In the genomic region with DNA sequence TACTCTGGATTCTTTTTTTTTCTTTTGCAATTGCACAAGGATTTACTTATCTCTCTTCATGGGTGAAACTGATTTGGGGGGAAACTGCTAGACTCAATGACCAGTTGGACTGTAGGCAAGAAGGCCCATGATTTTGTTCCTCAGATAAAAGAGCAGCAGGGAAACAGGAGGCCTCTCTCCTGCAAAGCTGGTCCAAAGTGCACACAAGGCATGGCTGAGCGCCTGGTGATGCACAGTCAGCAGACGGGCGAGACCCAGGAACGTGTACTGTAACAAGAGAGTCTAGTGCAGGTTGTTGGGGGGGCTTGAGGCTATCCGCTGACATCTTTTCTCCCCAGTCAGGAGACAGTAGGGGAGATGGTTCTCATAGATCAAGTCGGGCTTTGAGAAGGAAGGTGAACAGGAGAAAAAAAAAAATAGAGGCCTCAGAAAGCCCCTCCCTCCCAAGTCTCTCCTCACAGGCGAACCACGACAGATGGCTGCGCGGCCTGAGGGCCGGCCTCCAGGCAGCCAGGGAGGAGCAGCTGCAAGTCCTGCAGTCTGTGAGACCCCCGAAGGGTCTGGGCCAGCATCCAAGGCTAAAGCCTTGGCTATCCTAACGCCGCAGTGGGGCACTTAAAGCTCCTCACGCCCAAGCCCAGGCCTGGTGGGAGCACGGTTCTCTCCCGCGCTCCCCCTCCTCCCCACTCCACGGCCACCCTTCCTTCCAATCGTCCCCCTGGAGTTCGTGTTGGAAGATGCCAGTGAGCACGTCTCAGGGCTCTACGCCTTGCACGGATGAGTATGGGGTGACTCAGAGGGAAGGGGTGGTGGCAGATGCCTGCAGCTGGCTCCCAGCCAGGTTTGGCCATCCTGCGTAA, we compare ENCODE assay signal across 10 cellular contexts.
DNase-seq lines count a peak whose midpoint lies in the region; ATAC-seq and TF ChIP-seq lines count a peak whose summit lies in the region.
"Had no signal": no experiment of that assay in that cellular context is flagged by ENCODE, and none has a peak within 500 bp of the region (broad histone marks: within the 10 kb centered on the region; RNA-seq: fewer than 3 reads in every experiment).

No MANE protein-coding gene starts in this region.

- no peak for TF ChIP-seq CTCF in lower lobe of right lung (IDR thresholded peaks at IDR 0.05)

- DNase-seq in COLO668 (lab: John Stamatoyannopoulos, UW; ENCODE audit: unreplicated experiment), result peak; percentile 35
- peak; percentile 43 for DNase-seq in HuH-7.5 (ENCODE audit: low spot score)
- DNase-seq in astrocyte of the hippocampus (ENCODE audit: low read depth, low spot score), result peak; percentile 53
- peak; percentile 48 for DNase-seq in lower lobe of right lung
- no peak for DNase-seq in activated gamma-delta T cell (lab: John Stamatoyannopoulos, UW)
- no peak for DNase-seq in T-helper 2 cell treated with Interferon-gamma antibody and Interleukin-4, amounts not matched to agents 5 μg/mL and 100 μg/mL, for 36 hours (ENCODE audit: low spot score)

- no peak overlapping the region for H3K27ac ChIP-seq in lower lobe of right lung
- H3K27ac ChIP-seq: epithelial cell of prostate had no signal

- H3K4me1 ChIP-seq in lower lobe of right lung, result peaks cover 19% of the 10 kb centered on the region

- intact Hi-C loops in lower lobe of right lung (cut with DNase I), result no loop called here

- no peaks in the 10 kb centered on the region for H3K4me1 Mint-ChIP-seq in T-helper 2 cell treated with Interferon-gamma antibody and Interleukin-4, amounts not matched to agents 5 μg/mL and 100 μg/mL, for 36 hours (ENCODE audit: low read depth)

- H3K36me3 Mint-ChIP-seq in T-helper 2 cell treated with Interferon-gamma antibody and Interleukin-4, amounts not matched to agents 5 μg/mL and 100 μg/mL, for 36 hours (ENCODE audit: low read depth), result no peaks in the 10 kb centered on the region

- H3K4me3 ChIP-seq in lower lobe of right lung, result no peak overlapping the region

- no peak for ATAC-seq in lower lobe of right lung
- no peak for ATAC-seq in HG02571 (IDR thresholded peaks at IDR 0.05; ENCODE audit: unreplicated experiment)
- no peak for ATAC-seq in HG03520 (IDR thresholded peaks at IDR 0.05; ENCODE audit: unreplicated experiment)

- no peaks in the 10 kb centered on the region for H3K36me3 ChIP-seq in lower lobe of right lung

- no peaks in the 10 kb centered on the region for H3K27me3 ChIP-seq in lower lobe of right lung (ENCODE audit: low read depth)

- no peaks in the 10 kb centered on the region for H3K9me3 ChIP-seq in lower lobe of right lung

- H3K4me3 Mint-ChIP-seq in T-helper 2 cell treated with Interferon-gamma antibody and Interleukin-4, amounts not matched to agents 5 μg/mL and 100 μg/mL, for 36 hours, result no peak overlapping the region
- H3K4me3 Mint-ChIP-seq: activated naive CD4-positive, alpha-beta T cell treated with anti-CD3 and anti-CD28 coated beads, Interleukin-2, amount 50 U/mL, for 24 hours had no signal

- no peak overlapping the region for H3K27ac Mint-ChIP-seq in T-helper 2 cell treated with Interferon-gamma antibody and Interleukin-4, amounts not matched to agents 5 μg/mL and 100 μg/mL, for 36 hours
- H3K27ac Mint-ChIP-seq: activated naive CD4-positive, alpha-beta T cell treated with anti-CD3 and anti-CD28 coated beads, Interleukin-2, amount 50 U/mL, for 24 hours had no signal

- H3K27me3 Mint-ChIP-seq in T-helper 2 cell treated with Interferon-gamma antibody and Interleukin-4, amounts not matched to agents 5 μg/mL and 100 μg/mL, for 36 hours (ENCODE audit: low read depth), result no peaks in the 10 kb centered on the region
- H3K27me3 Mint-ChIP-seq: activated naive CD4-positive, alpha-beta T cell treated with anti-CD3 and anti-CD28 coated beads, Interleukin-2, amount 50 U/mL, for 24 hours had no signal

- H3K9me3 Mint-ChIP-seq in T-helper 2 cell treated with Interferon-gamma antibody and Interleukin-4, amounts not matched to agents 5 μg/mL and 100 μg/mL, for 36 hours, result no peaks in the 10 kb centered on the region
- H3K9me3 Mint-ChIP-seq: activated naive CD4-positive, alpha-beta T cell treated with anti-CD3 and anti-CD28 coated beads, Interleukin-2, amount 50 U/mL, for 24 hours had no signal

Comparison
In these comparisons a context has a peak if more than half of its experiments do, and no peak if none do; other contexts are left out.
1. DNase-seq: peak in COLO668 (single experiment), HuH-7.5 (single experiment), astrocyte of the hippocampus (single experiment) and lower lobe of right lung (single experiment); none in activated gamma-delta T cell (single experiment) and T-helper 2 cell treated with Interferon-gamma antibody and Interleukin-4, amounts not matched to agents 5 μg/mL and 100 μg/mL, for 36 hours (single experiment).